Comparison of ENCODE assay signal across 2 cellular contexts in genomic region chr2:100272848-100273329, GRCh38.
TF ChIP-seq lines count a peak whose summit lies in the region.

No MANE protein-coding gene starts in this region.

TF ChIP-seq in SK-N-SH, 30 proteins besides CTCF, POLR2A, EP300 and RAD21:
- no peak for TF ChIP-seq ZBTB33 (IDR thresholded peaks at IDR 0.05; ENCODE audit: borderline replicate concordance, low read depth)
- TF ChIP-seq GATA2 (CRISPR knock-in tag; IDR thresholded peaks at IDR 0.05), result peak; percentile 13; the same call in 1 of the 2 replicates

TF ChIP-seq in HepG2, 621 proteins besides CTCF, POLR2A, EP300 and RAD21:
- no peak for TF ChIP-seq ZNF704 (CRISPR knock-in tag; IDR thresholded peaks at IDR 0.05; ENCODE audit: borderline replicate concordance)
- TF ChIP-seq ATF7 (IDR thresholded peaks at IDR 0.05), result peak; percentile 66
- no peak for TF ChIP-seq ATF7 (CRISPR knock-in tag; IDR thresholded peaks at IDR 0.05)
- TF ChIP-seq ARNTL (CRISPR knock-in tag; IDR thresholded peaks at IDR 0.05), result no peak
